Comparison of ENCODE assay signal across 8 cellular contexts in genomic region chr19:39409207-39409885, GRCh38. TPM values are rescaled to one million over a fixed set of nuclear protein-coding genes. Genes with fewer than 3 reads are reported as not detected.
DNase-seq lines count a peak whose midpoint lies in the region; ATAC-seq and TF ChIP-seq lines count a peak whose summit lies in the region.

No MANE protein-coding gene starts in this region.

- H3K4me1 Mint-ChIP-seq in activated CD4-positive, alpha-beta memory T cell treated with anti-CD3 and anti-CD28 coated beads, Interleukin-2, amount 10 ng/mL, durations not matched to agents 7 days and 5 days: peaks cover 46% of the 10 kb centered on the region

- H3K27me3 Mint-ChIP-seq in activated CD4-positive, alpha-beta memory T cell treated with anti-CD3 and anti-CD28 coated beads, Interleukin-2, amount 10 ng/mL, durations not matched to agents 7 days and 5 days: peaks cover 2% of the 10 kb centered on the region

- H3K9me3 ChIP-seq in lower lobe of right lung: no peaks in the 10 kb centered on the region

- H3K4me1 ChIP-seq in lower lobe of right lung: peaks cover 39% of the 10 kb centered on the region

- H3K27ac ChIP-seq in lower lobe of right lung: peak overlapping the region; percentile 100

- DNase-seq in NCI-H82 (lab: John Stamatoyannopoulos, UW): peak; percentile 65
- DNase-seq in NCI-H82 treated with DMSO at 0.1 percent for 48 hours (lab: John Stamatoyannopoulos, UW; ENCODE audit: unreplicated experiment): no peak
- DNase-seq in NCI-H2196 treated with DMSO at 0.1 percent for 48 hours (lab: John Stamatoyannopoulos, UW; ENCODE audit: unreplicated experiment): peak; percentile 86
- DNase-seq in activated CD4-positive, alpha-beta memory T cell treated with anti-CD3 and anti-CD28 coated beads, Interleukin-2, amount 10 ng/mL, durations not matched to agents 7 days and 5 days: peak; percentile 86
- peak; percentile 58 to 67 for DNase-seq in dermis microvascular lymphatic vessel endothelial cell (ENCODE audit: low read depth in 2 of 2)
- peak; percentile 96 for DNase-seq in lower lobe of right lung
- peak; percentile 53 to 85 (median 53) for DNase-seq in stimulated activated CD4-positive, alpha-beta T cell treated with anti-CD3 and anti-CD28 coated beads, TNF-alpha, amount 100 ng/mL, for 24 hours (ENCODE audit: low read depth in 3 of 3)

- TF ChIP-seq CTCF in lower lobe of right lung (IDR thresholded peaks at IDR 0.05): no peak

- peak overlapping the region; percentile 89 for H3K4me3 Mint-ChIP-seq in activated CD4-positive, alpha-beta memory T cell treated with anti-CD3 and anti-CD28 coated beads, Interleukin-2, amount 10 ng/mL, durations not matched to agents 7 days and 5 days

- peaks cover 16% of the 10 kb centered on the region for H3K36me3 ChIP-seq in lower lobe of right lung

- ATAC-seq in lower lobe of right lung (peak; percentile 21 to 46), GM18517 (IDR thresholded peaks at IDR 0.05; ENCODE audit: unreplicated experiment) (no peak)

- no peaks in the 10 kb centered on the region for H3K27me3 ChIP-seq in lower lobe of right lung (ENCODE audit: low read depth)

- peak overlapping the region; percentile 97 for H3K4me3 ChIP-seq in lower lobe of right lung

- peaks cover 58% of the 10 kb centered on the region for H3K36me3 Mint-ChIP-seq in activated CD4-positive, alpha-beta memory T cell treated with anti-CD3 and anti-CD28 coated beads, Interleukin-2, amount 10 ng/mL, durations not matched to agents 7 days and 5 days (ENCODE audit: low read depth)

- CTCF ChIA-PET in activated CD4-positive, alpha-beta memory T cell treated with anti-CD3 and anti-CD28 coated beads, Interleukin-2, amount 10 ng/mL, durations not matched to agents 7 days and 5 days (lab: Charles Lee): interaction anchor here (1.0 to 4.5 kb wide), 2 partner anchors 11 to 67 kb away, joined by 3 to 57 read pairs; partner anchors contain the start of gene SAMD4B

- POLR2A ChIA-PET in activated CD4-positive, alpha-beta memory T cell treated with anti-CD3 and anti-CD28 coated beads, Interleukin-2, amount 10 ng/mL, durations not matched to agents 7 days and 5 days (lab: Charles Lee): interaction anchor here (1.1 to 10.6 kb wide), 7 partner anchors 8 to 130 kb away, joined by 3 to 195 read pairs (median 28); partner anchors contain the start of genes GMFG, MED29, PAF1 and RPS16

- intact Hi-C loops in lower lobe of right lung (cut with DNase I): no loop called here

- no peaks in the 10 kb centered on the region for H3K9me3 Mint-ChIP-seq in activated CD4-positive, alpha-beta memory T cell treated with anti-CD3 and anti-CD28 coated beads, Interleukin-2, amount 10 ng/mL, durations not matched to agents 7 days and 5 days

- H3K27ac Mint-ChIP-seq in activated CD4-positive, alpha-beta memory T cell treated with anti-CD3 and anti-CD28 coated beads, Interleukin-2, amount 10 ng/mL, durations not matched to agents 7 days and 5 days: peak overlapping the region; percentile 99

RNA-seq across cellular contexts. Expression of gene ZFP36, which starts 2.7 kb away (rescaled TPM):
- total RNA-seq in activated CD4-positive, alpha-beta memory T cell treated with anti-CD3 and anti-CD28 coated beads, Interleukin-2, amount 10 ng/mL, durations not matched to agents 7 days and 5 days: 100 to 1,000 TPM; 189 to 194 TPM
- total RNA-seq in dermis microvascular lymphatic vessel endothelial cell (0.64 and 1.8 TPM in 2 replicates), lower lobe of right lung (208 TPM)

RNA-seq across cellular contexts. Expression of gene PLEKHG2, which starts 3.1 kb away (rescaled TPM):
- total RNA-seq in activated CD4-positive, alpha-beta memory T cell treated with anti-CD3 and anti-CD28 coated beads, Interleukin-2, amount 10 ng/mL, durations not matched to agents 7 days and 5 days: 10 to 100 TPM; 82.4 to 93.0 TPM
- total RNA-seq in dermis microvascular lymphatic vessel endothelial cell (10.5 and 16.9 TPM in 2 replicates), lower lobe of right lung (24.7 TPM)

RNA-seq across cellular contexts. Expression of gene MED29, which starts 18.2 kb away (rescaled TPM):
- total RNA-seq in activated CD4-positive, alpha-beta memory T cell treated with anti-CD3 and anti-CD28 coated beads, Interleukin-2, amount 10 ng/mL, durations not matched to agents 7 days and 5 days: 10 to 100 TPM; 32.3 to 34.5 TPM
- total RNA-seq in dermis microvascular lymphatic vessel endothelial cell (11.6 and 17.3 TPM in 2 replicates), lower lobe of right lung (33.1 TPM)

RNA-seq across cellular contexts. Expression of gene PAF1, which starts 18.4 kb away (rescaled TPM):
- total RNA-seq in activated CD4-positive, alpha-beta memory T cell treated with anti-CD3 and anti-CD28 coated beads, Interleukin-2, amount 10 ng/mL, durations not matched to agents 7 days and 5 days: 10 to 100 TPM; 44.0 to 47.2 TPM
- total RNA-seq in dermis microvascular lymphatic vessel endothelial cell (23.4 and 24.9 TPM in 2 replicates), lower lobe of right lung (33.7 TPM)

RNA-seq across cellular contexts. Expression of gene RPS16, which starts 26.4 kb away (rescaled TPM):
- total RNA-seq in activated CD4-positive, alpha-beta memory T cell treated with anti-CD3 and anti-CD28 coated beads, Interleukin-2, amount 10 ng/mL, durations not matched to agents 7 days and 5 days: 1,000 to 10,000 TPM; 2,238 to 2,243 TPM
- total RNA-seq in dermis microvascular lymphatic vessel endothelial cell: 117 and 133 TPM in 2 replicates
- total RNA-seq in lower lobe of right lung: 1,586 TPM

Comparison
In these comparisons a context has a peak if more than half of its experiments do, and no peak if none do; other contexts are left out.
1. RNA of gene ZFP36, which starts 2.7 kb away (total RNA-seq): 208 TPM in lower lobe of right lung (single experiment) and 189 to 194 TPM in activated CD4-positive, alpha-beta memory T cell treated with anti-CD3 and anti-CD28 coated beads, Interleukin-2, amount 10 ng/mL, durations not matched to agents 7 days and 5 days; 0.64 to 1.8 TPM in dermis microvascular lymphatic vessel endothelial cell; every median in the first group is over 10 times any median in the second.